ENCODE assay signal across 13 cellular contexts in genomic region chr14:101005447-101005846, GRCh38.
A peak's percentile ranks its signal among the peaks of the same experiment; 100 is the strongest.
DNase-seq lines count a peak whose midpoint lies in the region; ATAC-seq and TF ChIP-seq lines count a peak whose summit lies in the region.
"Had no signal": no experiment of that assay in that cellular context is flagged by ENCODE, and none has a peak within 500 bp of the region (broad histone marks: within the 10 kb centered on the region; RNA-seq: fewer than 3 reads in every experiment).

No MANE protein-coding gene starts in this region.

- H2BK20ac ChIP-seq in IMR-90 (ENCODE audit: low read depth, low read length), result peak overlapping the region; percentile 76; the same call in 1 of the 2 replicates

- H4K91ac ChIP-seq in IMR-90 (ENCODE audit: insufficient read depth, low read depth, low read length), result peak overlapping the region; percentile 55

- H3K4me2 ChIP-seq in IMR-90 (ENCODE audit: low read depth, low read length), result peak overlapping the region; percentile 43

- peak overlapping the region; percentile 62; the same call in 1 of the 2 replicates for H3K23ac ChIP-seq in IMR-90 (ENCODE audit: low read depth, low read length)

- H2AK9ac ChIP-seq in IMR-90 (replicated peaks; ENCODE audit: low read depth, low read length, poor library complexity), result peak overlapping the region; percentile 87

- no peaks in the 10 kb centered on the region for H3K9me3 ChIP-seq in AG04450 (ENCODE audit: control insufficient read depth, insufficient read depth, low read length)
- no peaks in the 10 kb centered on the region for H3K9me3 ChIP-seq in IMR-90 (ENCODE audit: control insufficient read depth, insufficient read depth, low read length)
- H3K9me3 ChIP-seq in endodermal cell (ENCODE audit: control insufficient read depth, low read length), result no peaks in the 10 kb centered on the region

- H3K4me1 ChIP-seq in IMR-90 (ENCODE audit: control insufficient read depth, insufficient read depth, low read length) (peaks cover 27% of the 10 kb centered on the region), endodermal cell (ENCODE audit: control insufficient read depth, insufficient read depth, low read length) (no peaks in the 10 kb centered on the region)

- peaks cover 14% of the 10 kb centered on the region for H3K27me3 Mint-ChIP-seq in endodermal cell (ENCODE audit: insufficient read depth)
- H3K27me3 Mint-ChIP-seq in nephron progenitor cell (ENCODE audit: low read depth, poor library complexity), result peaks cover 25% of the 10 kb centered on the region

- H4K5ac ChIP-seq in IMR-90 (ENCODE audit: low read depth, low read length), result peak overlapping the region; percentile 23; the same call in 1 of the 2 replicates

- TF ChIP-seq CTCF in AG04450 (IDR thresholded peaks at IDR 0.05; ENCODE audit: low read depth, low read length) (no peak), IMR-90 (conservative IDR thresholded peaks at IDR 0.05; ENCODE audit: low read depth, low read length) (no peak), endodermal cell (conservative IDR thresholded peaks at IDR 0.05) (no peak), nephron progenitor cell (IDR thresholded peaks at IDR 0.05) (no peak)

- WGBS in IMR-90 (ENCODE audit: extremely low coverage in 2 of 2, insufficient read length in 1 of 2), 2 experiments, result 94% methylated on average over 6 of the region's 10 CpGs; no CpG with 5 or more reads in 1 of the 2 experiments
- WGBS in endodermal cell (ENCODE audit: insufficient coverage in 1 of 2, insufficient read length in 1 of 2), 2 experiments, result 92 to 100% methylated on average over 9 to 10 of the region's 10 CpGs

- no peak overlapping the region for H3K4me3 ChIP-seq in AG04450 (ENCODE audit: low read depth, low read length)
- no peak overlapping the region for H3K4me3 ChIP-seq in IMR-90 (ENCODE audit: insufficient read depth, low read depth, low read length)
- no peak overlapping the region for H3K4me3 ChIP-seq in endodermal cell (ENCODE audit: low read length)
- H3K4me3 ChIP-seq: skin epidermis had no signal

- peak overlapping the region; percentile 45; the same call in 1 of the 3 replicates for H2BK15ac ChIP-seq in IMR-90 (ENCODE audit: low read depth, low read length)

- no peak for DNase-seq in AG04450 (ENCODE audit: low read depth, low spot score)
- no peak for DNase-seq in IMR-90
- peak; percentile 29 for DNase-seq in endodermal cell
- DNase-seq in nephron progenitor cell, result no peak
- DNase-seq in DMS79 treated with DMSO at 0.1 percent for 48 hours (lab: John Stamatoyannopoulos, UW), result no peak
- DNase-seq in NCI-H2107 treated with DMSO at 0.1 percent for 48 hours (lab: John Stamatoyannopoulos, UW; ENCODE audit: unreplicated experiment), result no peak
- DNase-seq: activated naive CD4-positive, alpha-beta T cell treated with anti-CD3 and anti-CD28 coated beads for 36 hours; HFFc6; NCI-H2081 treated with DMSO at 0.1 percent for 48 hours; T-helper 17 cell had no signal

- H3K9me1 ChIP-seq in IMR-90 (ENCODE audit: insufficient read depth, low read length), result peaks cover 41% of the 10 kb centered on the region

- CTCF ChIA-PET in AG04450 (lab: Charles Lee) (no interaction called here), IMR-90 (lab: Yijun Ruan, JAX) (interaction anchor here (0.7 kb wide), 1 partner anchor 11 kb away, joined by 3 read pairs; no protein-coding TSS in a partner anchor)

- H3K79me1 ChIP-seq in IMR-90 (ENCODE audit: low read depth in 1 of 2, low read length in 2 of 2), result peaks cover 6 to 71% of the 10 kb centered on the region in 2 experiments; a peak in 3 of 4 replicates

- peak overlapping the region; percentile 85 for H3K14ac ChIP-seq in IMR-90 (replicated peaks; ENCODE audit: low read depth, low read length)

- H3K36me3 Mint-ChIP-seq in endodermal cell (ENCODE audit: low read depth), result no peaks in the 10 kb centered on the region
- H3K36me3 Mint-ChIP-seq in nephron progenitor cell (ENCODE audit: low read depth), result no peaks in the 10 kb centered on the region

- peak overlapping the region; percentile 88 for H2BK120ac ChIP-seq in IMR-90 (ENCODE audit: low read depth, low read length)

- H3K56ac ChIP-seq in IMR-90 (ENCODE audit: extremely low read depth, insufficient read depth, low read length), result no peak overlapping the region; the same call in 1 of the 2 replicates

- no TSS peak for BruUV-seq in IMR-90 (replicated peaks; lab: Mats Ljungman, UMichigan)

- H3K4ac ChIP-seq in IMR-90 (ENCODE audit: low read depth, low read length), result peak overlapping the region; percentile 84; the same call in 1 of the 2 replicates

- H3K4me1 Mint-ChIP-seq in endodermal cell (no peaks in the 10 kb centered on the region), nephron progenitor cell (peaks cover 18% of the 10 kb centered on the region)
- H3K4me1 Mint-ChIP-seq: T-helper 17 cell had no signal

- ATAC-seq in IMR-90 (ENCODE audit: low read depth) (no peak), HG02678 (IDR thresholded peaks at IDR 0.05; ENCODE audit: unreplicated experiment) (no peak), HG02884 (IDR thresholded peaks at IDR 0.05; ENCODE audit: unreplicated experiment) (no peak)
- ATAC-seq: T-helper 17 cell had no signal

- H3K27ac Mint-ChIP-seq in endodermal cell, result no peak overlapping the region
- peak overlapping the region; percentile 93 for H3K27ac Mint-ChIP-seq in nephron progenitor cell
- H3K27ac Mint-ChIP-seq: activated naive CD4-positive, alpha-beta T cell treated with anti-CD3 and anti-CD28 coated beads for 36 hours; T-helper 17 cell had no signal

- H4K20me1 ChIP-seq in IMR-90 (ENCODE audit: insufficient read depth, low read length), result peaks cover 56% of the 10 kb centered on the region

- peak overlapping the region; percentile 46 for H3K18ac ChIP-seq in IMR-90 (ENCODE audit: low read depth, low read length)

- peaks cover 58% of the 10 kb centered on the region for H3K36me3 ChIP-seq in IMR-90 (ENCODE audit: control insufficient read depth, insufficient read depth, low read length)
- no peaks in the 10 kb centered on the region for H3K36me3 ChIP-seq in endodermal cell (ENCODE audit: control insufficient read depth, insufficient read depth, low read length)

- H3K27ac ChIP-seq in AG04450 (ENCODE audit: low read depth, low read length) (peak overlapping the region; percentile 43), IMR-90 (ENCODE audit: insufficient read depth, low read length) (peak overlapping the region; percentile 82), endodermal cell (ENCODE audit: low read depth, low read length) (no peak overlapping the region)

- peak overlapping the region; percentile 70 for H2AK5ac ChIP-seq in IMR-90 (ENCODE audit: low read depth, low read length)

- H2AFZ ChIP-seq in IMR-90 (replicated peaks; ENCODE audit: low read length, poor library complexity), result peak overlapping the region; percentile 62

- POLR2A ChIA-PET in AG04450 (lab: Yijun Ruan, JAX), result no interaction called here
- POLR2A ChIA-PET in IMR-90 (lab: Charles Lee; ENCODE audit: unreplicated experiment), result no interaction called here

- TF ChIP-seq RAD21 in IMR-90 (IDR thresholded peaks at IDR 0.05; ENCODE audit: low read length), result no peak

- H3K4me3 Mint-ChIP-seq in endodermal cell, result no peak overlapping the region
- H3K4me3 Mint-ChIP-seq in nephron progenitor cell, result peak overlapping the region; percentile 60
- H3K4me3 Mint-ChIP-seq: activated naive CD4-positive, alpha-beta T cell treated with anti-CD3 and anti-CD28 coated beads for 36 hours; T-helper 17 cell had no signal

- H4K8ac ChIP-seq in IMR-90 (ENCODE audit: low read depth in 2 of 2, low read length in 2 of 2), result peak overlapping the region; percentile 32 to 68; a peak in 1 of 4 replicates

- H2BK5ac ChIP-seq in IMR-90 (ENCODE audit: low read depth, low read length, poor library complexity, severe bottlenecking), result peak overlapping the region; percentile 41

- intact Hi-C loops in IMR-90 (cut with micrococcal nuclease), result no loop called here

- in situ Hi-C loops in IMR-90 (cut with MboI; ENCODE audit: low sequenced_read_pairs), result no loop called here

- H3K9ac ChIP-seq in IMR-90 (ENCODE audit: low read depth, low read length), result no peak overlapping the region
- no peak overlapping the region for H3K9ac ChIP-seq in endodermal cell (ENCODE audit: extremely low read depth, low read length, poor library complexity, severe bottlenecking)

- peaks cover 2% of the 10 kb centered on the region for H3K9me3 Mint-ChIP-seq in endodermal cell
- H3K9me3 Mint-ChIP-seq in nephron progenitor cell, result peaks cover 14% of the 10 kb centered on the region
- H3K9me3 Mint-ChIP-seq: activated naive CD4-positive, alpha-beta T cell treated with anti-CD3 and anti-CD28 coated beads for 36 hours had no signal

- dilution Hi-C loops in IMR-90 (cut with HindIII; ENCODE audit: low sequenced_read_pairs, unreplicated experiment), result no loop called here

- TF ChIP-seq POLR2A in IMR-90 (IDR thresholded peaks at IDR 0.05; ENCODE audit: low read depth, low read length), result no peak

- H3K27me3 ChIP-seq in AG04450 (ENCODE audit: control insufficient read depth, insufficient read depth, low read length) (no peaks in the 10 kb centered on the region), IMR-90 (ENCODE audit: control insufficient read depth, insufficient read depth, low read length) (no peaks in the 10 kb centered on the region), endodermal cell (ENCODE audit: control insufficient read depth, insufficient read depth, low read length, poor library complexity, severe bottlenecking) (no peaks in the 10 kb centered on the region)

TF ChIP-seq in IMR-90, 13 proteins besides CTCF, POLR2A, EP300 and RAD21 (continues in another document):
- TF ChIP-seq FOS (IDR thresholded peaks at IDR 0.05; ENCODE audit: low read depth, low read length), result no peak
- no peak for TF ChIP-seq RFX5 (IDR thresholded peaks at IDR 0.05; ENCODE audit: low read depth, low read length)
- no peak for TF ChIP-seq ELK1 (IDR thresholded peaks at IDR 0.05; ENCODE audit: borderline replicate concordance, low read depth, low read length)
- no peak for TF ChIP-seq NFE2L2 (IDR thresholded peaks at IDR 0.05; ENCODE audit: low read depth, low read length)
- no peak for TF ChIP-seq RCOR1 (IDR thresholded peaks at IDR 0.05; ENCODE audit: insufficient replicate concordance, low read length)
- TF ChIP-seq MAZ (IDR thresholded peaks at IDR 0.05; ENCODE audit: borderline replicate concordance, low read depth, low read length), result no peak
- no peak for TF ChIP-seq CEBPB (IDR thresholded peaks at IDR 0.05; ENCODE audit: low read depth, low read length)
- no peak for TF ChIP-seq CHD1 (IDR thresholded peaks at IDR 0.05; ENCODE audit: low read depth, low read length)
- no peak for TF ChIP-seq MAFK (IDR thresholded peaks at IDR 0.05; ENCODE audit: low read depth, low read length)
- no peak for TF ChIP-seq SMC3 (IDR thresholded peaks at IDR 0.05; ENCODE audit: low read depth, low read length)
